Comparison of ENCODE assay signal across 1 cellular context in genomic region chr1:159860456-159860855, GRCh38.
TF ChIP-seq lines count a peak whose summit lies in the region.

No MANE protein-coding gene starts in this region.

TF ChIP-seq in H1, 55 proteins besides CTCF, POLR2A, EP300 and RAD21:
- no peak for TF ChIP-seq RBBP5 (IDR thresholded peaks at IDR 0.05; ENCODE audit: borderline replicate concordance, low read depth, low read length)
- TF ChIP-seq HDAC2 (IDR thresholded peaks at IDR 0.05; ENCODE audit: borderline replicate concordance in 1 of 2, low read depth in 2 of 2, low read length in 2 of 2) = no peak
- no peak for TF ChIP-seq CEBPB (IDR thresholded peaks at IDR 0.05; ENCODE audit: low read depth, low read length)
- TF ChIP-seq GABPA (IDR thresholded peaks at IDR 0.05; ENCODE audit: borderline replicate concordance, insufficient read depth, low read length) = no peak
- no peak for TF ChIP-seq CTBP2 (IDR thresholded peaks at IDR 0.05; ENCODE audit: borderline replicate concordance, insufficient read depth, insufficient read length, low read length)
- no peak for TF ChIP-seq SUZ12 (IDR thresholded peaks at IDR 0.05; ENCODE audit: low read length)
- no peak for TF ChIP-seq NANOG (IDR thresholded peaks at IDR 0.05; ENCODE audit: insufficient read depth, low read depth, low read length, poor library complexity, severe bottlenecking)
- TF ChIP-seq SP1 (IDR thresholded peaks at IDR 0.05; ENCODE audit: low read depth, low read length) = no peak
- no peak for TF ChIP-seq POLR2AphosphoS5 (IDR thresholded peaks at IDR 0.05; ENCODE audit: low read depth, low read length)
- TF ChIP-seq RNF2 (IDR thresholded peaks at IDR 0.05; ENCODE audit: borderline replicate concordance, low read depth, low read length, missing control alignments, poor library complexity, severe bottlenecking) = no peak
- TF ChIP-seq USF2 (IDR thresholded peaks at IDR 0.05; ENCODE audit: low read length) = no peak
- TF ChIP-seq BACH1 (IDR thresholded peaks at IDR 0.05; ENCODE audit: low read length) = no peak
- TF ChIP-seq GTF2F1 (IDR thresholded peaks at IDR 0.05; ENCODE audit: borderline replicate concordance, low read depth, low read length) = no peak
